In genomic region chr1:235614442-235614954, GRCh38 we compare ENCODE assay signal across 1 cellular context.
TF ChIP-seq lines count a peak whose summit lies in the region.

No MANE protein-coding gene starts in this region.

TF ChIP-seq in A549, 52 proteins besides CTCF, POLR2A, EP300 and RAD21 (continued from another document):
- no peak for TF ChIP-seq RNF2 (IDR thresholded peaks at IDR 0.05; ENCODE audit: borderline replicate concordance, low read depth)
- no peak for TF ChIP-seq EHMT2 (IDR thresholded peaks at IDR 0.05; ENCODE audit: low read depth)
- TF ChIP-seq TFCP2L1 (CRISPR knock-in tag; IDR thresholded peaks at IDR 0.05): no peak
- no peak for TF ChIP-seq HOXB13 (CRISPR knock-in tag; IDR thresholded peaks at IDR 0.05; ENCODE audit: low read depth)
- no peak for TF ChIP-seq ESRRA (IDR thresholded peaks at IDR 0.05; ENCODE audit: borderline replicate concordance, low read length)
